In genomic region chr11:70483940-70484339, GRCh38 we compare ENCODE assay signal across 25 cellular contexts.
DNase-seq lines count a peak whose midpoint lies in the region; ATAC-seq and TF ChIP-seq lines count a peak whose summit lies in the region.
"Had no signal": no experiment of that assay in that cellular context is flagged by ENCODE, and none has a peak within 500 bp of the region (broad histone marks: within the 10 kb centered on the region; RNA-seq: fewer than 3 reads in every experiment).

No MANE protein-coding gene starts in this region.

- no peak for TF ChIP-seq POLR2A in heart left ventricle (IDR thresholded peaks at IDR 0.05)

- in situ Hi-C loops in Panc1 (cut with HindIII; ENCODE audit: low pct_unique_long_range_greater_than_20kb, low sequenced_read_pairs): no loop called here

- no peak overlapping the region for H3K27ac ChIP-seq in heart left ventricle
- H3K27ac ChIP-seq in Panc1 (ENCODE audit: low read length): peak overlapping the region; percentile 48
- H3K27ac ChIP-seq: 22Rv1, SJSA1 had no signal

- WGBS in heart left ventricle, 4 donors: 77 to 93% (median 79%) methylated on average over 3 of the region's 3 CpGs

- TF ChIP-seq CTCF in heart left ventricle (IDR thresholded peaks at IDR 0.05) (no peak), Panc1 (IDR thresholded peaks at IDR 0.05) (no peak)

- H3K9me3 ChIP-seq in heart left ventricle: no peaks in the 10 kb centered on the region
- H3K9me3 ChIP-seq in Panc1 (ENCODE audit: control insufficient read depth, insufficient read depth, low read depth, low read length): no peaks in the 10 kb centered on the region
- H3K9me3 ChIP-seq: BE2C had no signal

- intact Hi-C loops in Right ventricle myocardium superior (cut with DNase I): no loop called here
- intact Hi-C loops in heart left ventricle (cut with DNase I): loop anchor here in 2 of 10 donors (1.0 to 2.0 kb wide), 2 partner anchors 15 to 17 kb away; no protein-coding TSS in a partner anchor
- intact Hi-C loops in Panc1 (cut with micrococcal nuclease; ENCODE audit: unreplicated experiment): no loop called here

- H3K36me3 ChIP-seq in heart left ventricle: no peaks in the 10 kb centered on the region
- H3K36me3 ChIP-seq in Panc1 (ENCODE audit: control insufficient read depth, insufficient read depth, low read length): no peaks in the 10 kb centered on the region
- H3K36me3 ChIP-seq: BE2C, SJSA1 had no signal

- H3K4me3 ChIP-seq in heart left ventricle (no peak overlapping the region), Panc1 (ENCODE audit: low read depth in 2 of 2, low read length in 2 of 2) (no peak overlapping the region)
- H3K4me3 ChIP-seq: GM23338, K562, SJSA1 had no signal

- H3K27me3 ChIP-seq in heart left ventricle (no peaks in the 10 kb centered on the region), Panc1 (ENCODE audit: control insufficient read depth, insufficient read depth, low read length) (no peaks in the 10 kb centered on the region)
- H3K27me3 ChIP-seq: BE2C, SJSA1 had no signal

- CTCF ChIA-PET in Panc1 (lab: Charles Lee): no interaction called here

- peak; percentile 59 for DNase-seq in DMS 273 (lab: John Stamatoyannopoulos, UW; ENCODE audit: unreplicated experiment)
- DNase-seq in DMS 273 treated with DMSO at 0.1 percent for 48 hours (lab: John Stamatoyannopoulos, UW): no peak
- DNase-seq in Right ventricle myocardium superior: peak; percentile 7
- no peak for DNase-seq in heart left ventricle
- no peak for DNase-seq in Panc1 (ENCODE audit: low read depth, low spot score)
- no peak for DNase-seq in activated CD4-positive, alpha-beta T cell treated with anti-CD3 and anti-CD28 coated beads, Interleukin-2, amount 50 U/mL, for 1 hour
- DNase-seq in NCI-H526 (lab: John Stamatoyannopoulos, UW): no peak
- no peak for DNase-seq in DMS114 treated with DMSO at 0.1 percent for 48 hours (lab: John Stamatoyannopoulos, UW; ENCODE audit: unreplicated experiment)
- DNase-seq: ACHN, BE2C, Calu3, H9, Kasumi-1, NCI-H1092 treated with DMSO at 0.1 percent for 48 hours, NCI-H1694 treated with DMSO at 0.1 percent for 48 hours, NCI-H2081 treated with DMSO at 0.1 percent for 48 hours, NCI-H226, NCI-H510A, NCI-H82, T-helper 2 cell had no signal

- POLR2A ChIA-PET in Panc1 (lab: Charles Lee): interaction anchor here (0.6 kb wide), 1 partner anchor 9 kb away, joined by 3 read pairs; no protein-coding TSS in a partner anchor

- ATAC-seq in Right ventricle myocardium superior (ENCODE audit: poor library complexity) (no peak), heart left ventricle (no peak), Panc1 (no peak)
- ATAC-seq: GM23338, Right ventricle myocardium inferior had no signal

- H3K4me1 ChIP-seq in heart left ventricle (peaks cover 0 to 18% (median 0%) of the 10 kb centered on the region in 12 donors), Panc1 (ENCODE audit: control insufficient read depth, insufficient read depth, low read length) (peaks cover 31% of the 10 kb centered on the region)
- H3K4me1 ChIP-seq: BE2C had no signal

- no TSS peak for BruUV-seq in Panc1 (replicated peaks; lab: Mats Ljungman, UMichigan)

Comparison
In these comparisons a context has a peak if more than half of its experiments do, and no peak if none do; other contexts are left out.
1. DNase-seq: peak in DMS 273 (single experiment) and Right ventricle myocardium superior (single experiment); none in DMS 273 treated with DMSO at 0.1 percent for 48 hours (single experiment), heart left ventricle (0 of 5), Panc1 (single experiment), activated CD4-positive, alpha-beta T cell treated with anti-CD3 and anti-CD28 coated beads, Interleukin-2, amount 50 U/mL, for 1 hour (single experiment), NCI-H526 (0 of 2) and DMS114 treated with DMSO at 0.1 percent for 48 hours (single experiment).